25 cellular contexts compared by ENCODE assay signal in genomic region chr22:30767656-30768055, GRCh38.
"Had no signal": no experiment of that assay in that cellular context is flagged by ENCODE, and none has a peak within 500 bp of the region (broad histone marks: within the 10 kb centered on the region; RNA-seq: fewer than 3 reads in every experiment).

No MANE protein-coding gene starts in this region.

- H3K27me3 ChIP-seq: esophagus squamous epithelium, heart right ventricle, ovary, sigmoid colon, spleen, thyroid gland, uterus had no signal

- H3K4me1 ChIP-seq: lower lobe of right lung, psoas muscle, sigmoid colon, spleen, uterus had no signal

- H3K9me3 ChIP-seq: esophagus squamous epithelium, heart right ventricle, lower lobe of right lung, ovary, psoas muscle, sigmoid colon, spleen, thyroid gland, uterus had no signal

- H3K36me3 ChIP-seq: esophagus squamous epithelium, heart right ventricle, lower lobe of right lung, ovary, sigmoid colon, spleen, thyroid gland, uterus had no signal

- DNase-seq: dermis blood vessel endothelial cell; effector memory CD4-positive, alpha-beta T cell; erythroblast; esophagus squamous epithelium; foreskin melanocyte; glutamatergic neuron; heart right ventricle; hippocampal formation; left cardiac atrium; left ventricle myocardium superior; lower lobe of right lung; natural killer cell; occipital lobe; ovary; psoas muscle; right cardiac atrium; sigmoid colon; spleen; stimulated activated naive CD4-positive, alpha-beta T cell; stimulated activated naive CD8-positive, alpha-beta T cell treated with anti-CD3 and anti-CD28 coated beads, Interleukin-15, amount 100 ng/mL, for 72 hours; thyroid gland; uterus had no signal

- H3K27ac Mint-ChIP-seq: natural killer cell, type B pancreatic cell had no signal

- H3K4me3 ChIP-seq: coronary artery, esophagus squamous epithelium, heart right ventricle, lower lobe of right lung, ovary, psoas muscle, sigmoid colon, spleen, thyroid gland, uterus had no signal

- H3K9me3 Mint-ChIP-seq: central memory CD8-positive, alpha-beta T cell; natural killer cell; stimulated activated naive CD8-positive, alpha-beta T cell treated with anti-CD3 and anti-CD28 coated beads, Interleukin-15, amount 100 ng/mL, for 72 hours; type B pancreatic cell had no signal

- H3K27ac ChIP-seq: coronary artery, esophagus squamous epithelium, heart right ventricle, lower lobe of right lung, ovary, psoas muscle, sigmoid colon, spleen, thyroid gland, uterus had no signal

- H3K4me3 Mint-ChIP-seq: central memory CD8-positive, alpha-beta T cell; natural killer cell; stimulated activated naive CD8-positive, alpha-beta T cell treated with anti-CD3 and anti-CD28 coated beads, Interleukin-15, amount 100 ng/mL, for 72 hours; type B pancreatic cell had no signal

- H3K27me3 Mint-ChIP-seq: central memory CD8-positive, alpha-beta T cell; stimulated activated naive CD8-positive, alpha-beta T cell treated with anti-CD3 and anti-CD28 coated beads, Interleukin-15, amount 100 ng/mL, for 72 hours; type B pancreatic cell had no signal

- ATAC-seq: heart right ventricle; left cardiac atrium; left ventricle myocardium superior; lower lobe of right lung; natural killer cell; psoas muscle; right cardiac atrium; stimulated activated naive CD8-positive, alpha-beta T cell treated with anti-CD3 and anti-CD28 coated beads, Interleukin-15, amount 100 ng/mL, for 72 hours had no signal

- H3K4me1 Mint-ChIP-seq: central memory CD8-positive, alpha-beta T cell; natural killer cell; stimulated activated naive CD8-positive, alpha-beta T cell treated with anti-CD3 and anti-CD28 coated beads, Interleukin-15, amount 100 ng/mL, for 72 hours had no signal

- H3K36me3 Mint-ChIP-seq: natural killer cell, type B pancreatic cell had no signal
